ENCODE assay signal across 21 cellular contexts in the genomic region with DNA sequence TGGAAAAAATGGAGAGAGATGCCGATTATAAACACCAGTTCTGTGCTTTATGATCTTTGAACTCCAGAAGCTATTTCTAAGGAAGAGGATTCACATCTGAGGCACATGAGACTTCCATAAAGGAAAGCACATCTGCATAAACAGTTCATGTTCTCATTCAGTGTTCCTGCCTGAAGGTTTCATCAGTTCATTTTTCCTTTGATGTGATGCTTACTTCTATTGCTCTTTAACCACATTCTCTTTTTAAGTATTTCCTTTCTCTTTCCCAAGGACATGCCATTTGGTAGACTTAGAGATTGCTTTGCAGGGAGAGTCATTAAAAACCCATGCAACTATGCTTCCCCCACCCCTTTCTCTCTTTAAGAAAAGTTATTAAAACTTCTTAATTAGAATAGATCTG.
"Had no signal": no experiment of that assay in that cellular context is flagged by ENCODE, and none has a peak within 500 bp of the region (broad histone marks: within the 10 kb centered on the region; RNA-seq: fewer than 3 reads in every experiment).

No MANE protein-coding gene starts in this region.

- FAIRE-seq: frontal cortex, islet of Langerhans had no signal

- ATAC-seq: heart left ventricle; left cardiac atrium; left lung; naive thymus-derived CD8-positive, alpha-beta T cell; psoas muscle; right cardiac atrium; stimulated activated naive B cell treated with anti-CD40 and anti-IgM and Interleukin-4, amounts not matched to agents 10 μg/mL and 1 μg/mL and 100 μg/mL, for 72 hours; upper lobe of right lung had no signal

- DNase-seq: dermis blood vessel endothelial cell; effector memory CD4-positive, alpha-beta T cell; erythroblast; esophagus squamous epithelium; heart left ventricle; left cardiac atrium; left lung; naive thymus-derived CD8-positive, alpha-beta T cell; occipital lobe; ovary; posterior cingulate gyrus; psoas muscle; right cardiac atrium; stimulated activated CD4-positive, alpha-beta T cell treated with anti-CD3 and anti-CD28 coated beads, Interleukin-15, amount 100 ng/mL, for 24 hours; stimulated activated CD4-positive, alpha-beta T cell treated with anti-CD3 and anti-CD28 coated beads, Interleukin-2, amount 100 ng/mL, for 48 hours; stimulated activated naive B cell treated with anti-CD40 and anti-IgM and Interleukin-4, amounts not matched to agents 10 μg/mL and 1 μg/mL and 100 μg/mL, for 72 hours; transverse colon; upper lobe of right lung; uterus had no signal
